Comparison of ENCODE assay signal across 15 cellular contexts in genomic region chr4:177214935-177215334, GRCh38.
DNase-seq lines count a peak whose midpoint lies in the region; ATAC-seq and TF ChIP-seq lines count a peak whose summit lies in the region.
"Had no signal": no experiment of that assay in that cellular context is flagged by ENCODE, and none has a peak within 500 bp of the region (broad histone marks: within the 10 kb centered on the region; RNA-seq: fewer than 3 reads in every experiment).

No MANE protein-coding gene starts in this region.

- TF ChIP-seq CTCF in epithelial cell of esophagus (IDR thresholded peaks at IDR 0.05; ENCODE audit: insufficient read depth, low read depth, low read length, missing control alignments) = no peak

- ATAC-seq in GM19023 (IDR thresholded peaks at IDR 0.05; ENCODE audit: unreplicated experiment) (no peak), HG03097 (IDR thresholded peaks at IDR 0.05; ENCODE audit: low FRiP score, unreplicated experiment) (no peak)

- H3K4me3 ChIP-seq in epithelial cell of esophagus (ENCODE audit: low read length) = no peak overlapping the region
- H3K4me3 ChIP-seq: thoracic aorta had no signal

- peak; percentile 16 for DNase-seq in stimulated activated CD4-positive, alpha-beta T cell treated with anti-CD3 and anti-CD28 coated beads, Interleukin-4, amount 100 ng/mL, for 24 hours
- DNase-seq in stimulated activated CD4-positive, alpha-beta T cell treated with anti-CD3 and anti-CD28 coated beads, Interleukin-12 subunit alpha, Interleukin-12 subunit beta, amount 100 ng/mL, for 4 hours = no peak
- DNase-seq in HS-5 (ENCODE audit: low read depth) (peak; percentile 56), epithelial cell of esophagus (ENCODE audit: low read depth) (peak; percentile 4), NCI-H2107 treated with DMSO at 0.1 percent for 48 hours (lab: John Stamatoyannopoulos, UW; ENCODE audit: unreplicated experiment) (no peak)
- DNase-seq: caudate nucleus; effector CD8-positive, alpha-beta T cell; hippocampal formation; midbrain; NCI-H748 treated with DMSO at 0.1 percent for 48 hours; retina; WERI-Rb-1 had no signal

Comparison
In these comparisons a context has a peak if more than half of its experiments do, and no peak if none do; other contexts are left out.
1. DNase-seq: peak in stimulated activated CD4-positive, alpha-beta T cell treated with anti-CD3 and anti-CD28 coated beads, Interleukin-4, amount 100 ng/mL, for 24 hours (single experiment), HS-5 (single experiment) and epithelial cell of esophagus (single experiment); none in stimulated activated CD4-positive, alpha-beta T cell treated with anti-CD3 and anti-CD28 coated beads, Interleukin-12 subunit alpha, Interleukin-12 subunit beta, amount 100 ng/mL, for 4 hours (single experiment) and NCI-H2107 treated with DMSO at 0.1 percent for 48 hours (single experiment).